In the genomic region with DNA sequence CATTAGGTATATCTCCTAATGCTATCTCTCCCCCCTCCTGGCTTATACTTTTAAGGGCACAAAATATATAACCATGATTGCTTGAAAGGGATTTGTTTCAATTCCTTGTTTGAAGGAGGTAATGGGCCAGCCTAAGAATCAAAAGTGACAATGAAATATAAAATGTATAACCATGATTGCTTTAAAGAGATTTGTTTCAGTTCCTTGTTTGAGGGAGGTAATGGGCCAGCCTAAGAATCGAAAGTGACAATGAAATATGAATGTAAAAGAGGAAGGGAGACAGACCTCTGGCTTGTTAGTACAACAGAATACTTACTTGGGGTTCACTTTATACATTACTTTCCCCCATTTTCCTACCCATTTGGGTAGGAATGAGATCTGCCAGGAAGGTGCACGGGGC, we compare ENCODE assay signal across 12 cellular contexts. TPM values are rescaled to one million over a fixed set of nuclear protein-coding genes. Genes with fewer than 3 reads are reported as not detected.
DNase-seq lines count a peak whose midpoint lies in the region; ATAC-seq, FAIRE-seq and TF ChIP-seq lines count a peak whose summit lies in the region.
"Had no signal": no experiment of that assay in that cellular context is flagged by ENCODE, and none has a peak within 500 bp of the region (broad histone marks: within the 10 kb centered on the region; RNA-seq: fewer than 3 reads in every experiment).

No MANE protein-coding gene starts in this region.

- H3K4me3 Mint-ChIP-seq in naive thymus-derived CD8-positive, alpha-beta T cell = no peak overlapping the region

- H3K4me3 ChIP-seq in mucosa of descending colon (no peak overlapping the region), small intestine (ENCODE audit: low read depth in 1 of 2, low read length in 2 of 2) (no peak overlapping the region), Peyer's patch (no peak overlapping the region)
- H3K4me3 ChIP-seq: colonic mucosa had no signal

- H3K36me3 ChIP-seq in mucosa of descending colon (ENCODE audit: low read depth) (no peaks in the 10 kb centered on the region), small intestine (ENCODE audit: control insufficient read depth in 2 of 2, insufficient read depth in 2 of 2, low read length in 2 of 2) (peaks cover 0 to 4% of the 10 kb centered on the region in 2 donors), Peyer's patch (no peaks in the 10 kb centered on the region)
- H3K36me3 ChIP-seq: colonic mucosa had no signal

- no peaks in the 10 kb centered on the region for H3K4me1 ChIP-seq in mucosa of descending colon (ENCODE audit: low read depth)
- H3K4me1 ChIP-seq in small intestine (ENCODE audit: control insufficient read depth in 2 of 2, insufficient read depth in 1 of 2, low read depth in 1 of 2, low read length in 1 of 2) = no peaks in the 10 kb centered on the region
- no peaks in the 10 kb centered on the region for H3K4me1 ChIP-seq in Peyer's patch
- H3K4me1 ChIP-seq: colonic mucosa had no signal

- DNase-seq in mucosa of descending colon (no peak), small intestine (no peak), Peyer's patch (no peak)
- no peak for DNase-seq in activated CD4-positive, alpha-beta T cell treated with anti-CD3 and anti-CD28 coated beads, Interleukin-2, amount 50 U/mL, for 48 hours
- no peak for DNase-seq in naive thymus-derived CD8-positive, alpha-beta T cell
- DNase-seq: activated T-cell treated with anti-CD3 and anti-CD28 coated beads, Interleukin-2, amount 50 U/mL, for 1 hour; colonic mucosa; DMS79 had no signal

- H3K4me1 Mint-ChIP-seq in naive thymus-derived CD8-positive, alpha-beta T cell = peaks cover 0 to 11% (median 3%) of the 10 kb centered on the region in 4 donors

- no peak for FAIRE-seq in small intestine (lab: Jason Lieb, UNC)

- TF ChIP-seq CTCF in mucosa of descending colon (IDR thresholded peaks at IDR 0.05) (no peak), Peyer's patch (IDR thresholded peaks at IDR 0.05) (no peak)

- no peak for TF ChIP-seq POLR2A in Peyer's patch (IDR thresholded peaks at IDR 0.05)

- POLR2A ChIA-PET in naive thymus-derived CD8-positive, alpha-beta T cell (lab: Charles Lee) = no interaction called here

- ATAC-seq in GM18909 (IDR thresholded peaks at IDR 0.05; ENCODE audit: poor library complexity, unreplicated experiment) (peak; percentile 94), HG02588 (IDR thresholded peaks at IDR 0.05; ENCODE audit: unreplicated experiment) (peak; percentile 95), HG03460 (IDR thresholded peaks at IDR 0.05; ENCODE audit: unreplicated experiment) (peak; percentile 79), mucosa of descending colon (peak; percentile 54)
- no peak for ATAC-seq in naive thymus-derived CD8-positive, alpha-beta T cell

- H3K27ac ChIP-seq in small intestine (ENCODE audit: low read depth in 1 of 2, low read length in 1 of 2) (no peak overlapping the region), Peyer's patch (no peak overlapping the region)
- H3K27ac ChIP-seq: colonic mucosa had no signal

- H3K27me3 ChIP-seq in small intestine (ENCODE audit: control insufficient read depth in 2 of 2, insufficient read depth in 2 of 2, low read length in 2 of 2) (no peaks in the 10 kb centered on the region), Peyer's patch (no peaks in the 10 kb centered on the region)
- H3K27me3 ChIP-seq: colonic mucosa had no signal

- H3K36me3 Mint-ChIP-seq in naive thymus-derived CD8-positive, alpha-beta T cell = peaks cover 0 to 3% (median 3%) of the 10 kb centered on the region in 3 donors

- no peaks in the 10 kb centered on the region for H3K9me3 Mint-ChIP-seq in naive thymus-derived CD8-positive, alpha-beta T cell

- intact Hi-C loops in mucosa of descending colon (cut with DNase I, micrococcal nuclease) = no loop called here

- H3K9me3 ChIP-seq in mucosa of descending colon (no peaks in the 10 kb centered on the region), small intestine (ENCODE audit: control insufficient read depth, low read depth) (no peaks in the 10 kb centered on the region), Peyer's patch (no peaks in the 10 kb centered on the region)
- H3K9me3 ChIP-seq: colonic mucosa had no signal

- no peaks in the 10 kb centered on the region for H3K27me3 Mint-ChIP-seq in naive thymus-derived CD8-positive, alpha-beta T cell

- H3K27ac Mint-ChIP-seq in naive thymus-derived CD8-positive, alpha-beta T cell = no peak overlapping the region

- WGBS in small intestine, 3 donors = 73 to 86% (median 83%) methylated on average over 2 of the region's 2 CpGs

RNA-seq across cellular contexts. Expression of gene FOXC1, which starts 55.5 kb away (rescaled TPM):
- total RNA-seq in mucosa of descending colon (1 to 10 TPM; 1.1 to 1.7 (median 1.6) TPM), Peyer's patch (1 to 10 TPM in 3 of 4 donors, not detected in 1; 1.6 to 3.3 (median 2.7) TPM)
- 1 to 10 TPM in 1 of 3 donors, under 1 TPM in 1, not detected in 1; 0.27 to 3.1 TPM for polyA plus RNA-seq in small intestine
- total RNA-seq in naive thymus-derived CD8-positive, alpha-beta T cell = not detected
- polyA plus RNA-seq in naive thymus-derived CD8-positive, alpha-beta T cell = not detected
- total RNA-seq: T-helper 2 cell treated with Interferon-gamma antibody and Interleukin-4, amounts not matched to agents 100 ng/mL and 5 ng/mL, for 36 hours had no signal

Comparison
In these comparisons a context has a peak if more than half of its experiments do, and no peak if none do; other contexts are left out.
1. ATAC-seq: peak in GM18909 (single experiment), HG02588 (single experiment), HG03460 (single experiment) and mucosa of descending colon (single experiment); none in naive thymus-derived CD8-positive, alpha-beta T cell (0 of 2).